In genomic region chrX:38620623-38621022, GRCh38 we compare ENCODE assay signal across 11 cellular contexts. TPM values are rescaled to one million over a fixed set of nuclear protein-coding genes. Genes with fewer than 3 reads are reported as not detected.
"Had no signal": no experiment of that assay in that cellular context is flagged by ENCODE, and none has a peak within 500 bp of the region (broad histone marks: within the 10 kb centered on the region; RNA-seq: fewer than 3 reads in every experiment).

No MANE protein-coding gene starts in this region.

- H3K27ac ChIP-seq: GM23248, HL-60 had no signal

- ATAC-seq: HCT116, HepG2, K562 had no signal

- H3K4me1 ChIP-seq: HAP-1 had no signal

- DNase-seq: GM23248, GOT3, H7, HFFc6, IMR-90, KG1 had no signal

- H3K4me3 ChIP-seq: GM23248, HAP-1, K562 had no signal

- H3K36me3 ChIP-seq: HAP-1 had no signal

- H3K9me3 Mint-ChIP-seq: HFFc6 had no signal

- H3K9me3 ChIP-seq: HAP-1 had no signal

- H3K9ac ChIP-seq: GM23248 had no signal

- H3K27ac Mint-ChIP-seq: HFFc6 had no signal

- H3K4me3 Mint-ChIP-seq: HFFc6 had no signal

RNA-seq across cellular contexts. Expression of gene TSPAN7, which starts 59.3 kb away (rescaled TPM):
- total RNA-seq: GM23248, HFFc6, IMR-90 had no signal
- polyA plus RNA-seq: GM23248, IMR-90 had no signal
